ENCODE assay signal across 8 cellular contexts in the genomic region with DNA sequence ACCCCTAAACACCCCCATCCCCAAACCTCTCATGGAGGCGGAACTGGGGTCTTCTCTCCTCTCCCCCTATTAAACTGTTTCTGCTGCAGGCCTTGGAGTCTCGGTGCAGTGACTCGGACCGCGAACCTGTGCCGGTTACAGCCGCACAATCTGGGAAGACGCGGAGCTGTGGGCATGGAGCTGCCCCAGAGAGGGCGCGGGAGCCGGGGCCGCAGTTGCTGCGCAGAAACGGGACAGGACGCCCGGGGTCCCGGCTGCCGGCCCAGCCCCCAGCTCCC. TPM values are rescaled to one million over a fixed set of nuclear protein-coding genes. Genes with fewer than 3 reads are reported as not detected.
DNase-seq lines count a peak whose midpoint lies in the region; TF ChIP-seq lines count a peak whose summit lies in the region.

No MANE protein-coding gene starts in this region.

- TF ChIP-seq POLR2A in adrenal gland (IDR thresholded peaks at IDR 0.05): no peak

- peaks cover 0 to 8% of the 10 kb centered on the region in 2 donors for H3K4me1 ChIP-seq in adrenal gland (replicated peaks in 1 of 2)
- H3K4me1 ChIP-seq in hepatocyte (ENCODE audit: insufficient read depth): peaks cover 6% of the 10 kb centered on the region
- H3K4me1 ChIP-seq in skeletal muscle satellite cell (ENCODE audit: control insufficient read depth, insufficient read depth, low read length): no peaks in the 10 kb centered on the region

- H3K4me3 ChIP-seq in HL-60 (replicated peaks; ENCODE audit: insufficient read depth, low read length): peak overlapping the region; percentile 10
- H3K4me3 ChIP-seq in adrenal gland: peak overlapping the region; percentile 21 to 95 (median 72)
- H3K4me3 ChIP-seq in hepatocyte: peak overlapping the region; percentile 35
- peak overlapping the region; percentile 78 for H3K4me3 ChIP-seq in skeletal muscle satellite cell (ENCODE audit: low read length)

- H2AFZ ChIP-seq in hepatocyte: peak overlapping the region; percentile 70

- H3K36me3 ChIP-seq in adrenal gland (replicated peaks in 1 of 2): no peaks in the 10 kb centered on the region
- H3K36me3 ChIP-seq in hepatocyte (replicated peaks; ENCODE audit: insufficient read depth, low read depth): no peaks in the 10 kb centered on the region
- no peaks in the 10 kb centered on the region for H3K36me3 ChIP-seq in skeletal muscle satellite cell (ENCODE audit: insufficient read depth, low read length)

- H3K9ac ChIP-seq in skeletal muscle satellite cell (ENCODE audit: low read depth, low read length): peak overlapping the region; percentile 91

- H3K9me2 ChIP-seq in hepatocyte (replicated peaks; ENCODE audit: insufficient read depth): no peaks in the 10 kb centered on the region

- H3K4me2 ChIP-seq in hepatocyte (peak overlapping the region; percentile 84), skeletal muscle satellite cell (ENCODE audit: low read length) (peak overlapping the region; percentile 75)

- TF ChIP-seq CTCF in GM10266 (IDR thresholded peaks at IDR 0.05; ENCODE audit: control insufficient read depth, insufficient read depth, low read depth, missing control alignments) (no peak), HL-60 (IDR thresholded peaks at IDR 0.05; ENCODE audit: insufficient read depth, low read length) (no peak), adrenal gland (IDR thresholded peaks at IDR 0.05) (no peak), hepatocyte (IDR thresholded peaks at IDR 0.05; ENCODE audit: poor library complexity) (no peak)

- intact Hi-C loops in adrenal gland (cut with DNase I): no loop called here

- peaks cover 15% of the 10 kb centered on the region for H3K79me2 ChIP-seq in hepatocyte

- 0 to 1% (median 1%) methylated on average over 8 to 19 of the region's 19 CpGs; no CpG with 5 or more reads in 1 of the 4 donors for WGBS in adrenal gland, 4 donors
- WGBS in hepatocyte (ENCODE audit: low lambda C conversion rate, missing lambda C conversion rate): 1% methylated on average over 14 of the region's 19 CpGs

- no peaks in the 10 kb centered on the region for H4K20me1 ChIP-seq in hepatocyte (ENCODE audit: insufficient read depth, poor library complexity, severe bottlenecking)

- DNase-seq in GM10266 (ENCODE audit: extremely low spot score): peak; percentile 52
- DNase-seq in HL-60 (ENCODE audit: low read depth in 1 of 2, low spot score in 1 of 2): peak in 1 of 2 experiments; percentile 11
- DNase-seq in adrenal gland: peak in 3 of 7 donors; percentile 43 to 62 (median 48)
- no peak for DNase-seq in hepatocyte (ENCODE audit: low spot score)
- DNase-seq in activated CD4-positive, CD25-positive, alpha-beta regulatory T cell treated with anti-CD3 and anti-CD28 coated beads, Interleukin-2, amount 50 U/mL, for 72 hours: no peak
- DNase-seq in stimulated activated CD4-positive, alpha-beta T cell treated with anti-CD3 and anti-CD28 coated beads, Interleukin-1b, Interleukin-23, amount 100 ng/mL, for 48 hours: no peak
- no peak for DNase-seq in NCI-H2081 (lab: John Stamatoyannopoulos, UW)

- H3K9me3 ChIP-seq in adrenal gland (replicated peaks in 1 of 3) (no peaks in the 10 kb centered on the region), hepatocyte (ENCODE audit: low read depth) (no peaks in the 10 kb centered on the region), skeletal muscle satellite cell (replicated peaks; ENCODE audit: low read length) (peaks cover 5% of the 10 kb centered on the region)

- H3K27ac ChIP-seq in HL-60 (replicated peaks) (peak overlapping the region; percentile 43), adrenal gland (peak overlapping the region; percentile 68 to 96 (median 85)), hepatocyte (peak overlapping the region; percentile 92)

- no peaks in the 10 kb centered on the region for H3K27me3 ChIP-seq in HL-60 (ENCODE audit: insufficient read depth, poor library complexity, severe bottlenecking)
- H3K27me3 ChIP-seq in adrenal gland: no peaks in the 10 kb centered on the region
- no peaks in the 10 kb centered on the region for H3K27me3 ChIP-seq in hepatocyte
- H3K27me3 ChIP-seq in skeletal muscle satellite cell (ENCODE audit: control insufficient read depth, insufficient read depth, low read length): no peaks in the 10 kb centered on the region

RNA-seq across cellular contexts. Expression of a gene that starts 0.5 kb away (rescaled TPM):
- 1 to 10 TPM; 1.4 to 7.3 (median 3.8) TPM for total RNA-seq in adrenal gland
- polyA plus RNA-seq in adrenal gland: 1 to 10 TPM in 1 of 3 donors, under 1 TPM in 2; 0.77 to 2.1 (median 0.88) TPM
- total RNA-seq in hepatocyte: 3.6 and 5.9 TPM in 2 replicates
- polyA plus RNA-seq in hepatocyte: 1.3 and 4.4 TPM in 2 replicates
- 3.7 and 5.8 TPM in 2 replicates for total RNA-seq in skeletal muscle satellite cell (2012; rRNA removed)

RNA-seq across cellular contexts. Expression of a gene that starts 31.6 kb away (rescaled TPM):
- 10 to 100 TPM in 2 of 8 donors, 1 to 10 TPM in 6; 1.8 to 10.6 (median 5.1) TPM for total RNA-seq in adrenal gland
- polyA plus RNA-seq in adrenal gland: 1 to 10 TPM; 1.8 to 5.2 (median 2.7) TPM
- 4.0 and 5.7 TPM in 2 replicates for total RNA-seq in hepatocyte
- 6.8 and 9.7 TPM in 2 replicates for polyA plus RNA-seq in hepatocyte
- total RNA-seq in skeletal muscle satellite cell (2012; rRNA removed): 3.1 and 5.6 TPM in 2 replicates

RNA-seq across cellular contexts. Expression of a gene that starts 36.0 kb away (rescaled TPM):
- total RNA-seq in adrenal gland (1 to 10 TPM; 1.5 to 5.9 (median 3.5) TPM), hepatocyte (4.9 and 7.1 TPM in 2 replicates)
- polyA plus RNA-seq in adrenal gland (10 to 100 TPM in 1 of 3 donors, 1 to 10 TPM in 2; 4.0 to 11.1 (median 5.6) TPM), hepatocyte (2.6 and 3.8 TPM in 2 replicates)
- 3.0 and 3.1 TPM in 2 replicates for total RNA-seq in skeletal muscle satellite cell (2012; rRNA removed)

Comparison
In these comparisons a context has a peak if more than half of its experiments do, and no peak if none do; other contexts are left out.
1. H3K4me3 ChIP-seq: peak in every context shown above with its lines; median percentile 78 in skeletal muscle satellite cell; 72 in adrenal gland; 35 in hepatocyte; 10 in HL-60.